ENCODE assay signal across 1 cellular context in the genomic region with DNA sequence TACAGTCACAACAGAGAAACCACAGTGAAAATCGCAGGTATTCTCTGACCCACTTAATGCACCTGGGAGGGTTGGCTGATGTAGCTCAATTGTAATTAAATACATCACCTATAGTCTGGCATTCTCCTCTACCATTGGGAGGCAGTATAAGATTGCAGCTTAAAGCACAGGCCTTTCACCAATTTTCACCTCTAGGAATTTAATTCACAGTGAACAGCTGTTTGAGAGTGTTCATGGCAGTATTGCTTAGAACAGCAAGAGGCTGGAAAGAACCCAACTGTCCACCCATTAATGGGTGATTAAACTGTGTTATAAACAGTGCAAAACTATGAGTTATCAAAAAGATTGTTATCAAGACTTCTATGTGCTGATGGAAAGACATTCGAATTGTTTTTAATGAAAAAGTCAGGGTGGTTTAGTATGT.
TF ChIP-seq lines count a peak whose summit lies in the region.

No MANE protein-coding gene starts in this region.

TF ChIP-seq in H1, 55 proteins besides CTCF, POLR2A, EP300 and RAD21:
- 0 out of 4 replicates have a peak, but pooled peaks of 1 of the 2 experiments have one; percentile 51 for TF ChIP-seq SIN3A (conservative IDR thresholded peaks at IDR 0.05 in 1 of 2, IDR thresholded peaks at IDR 0.05 in 1 of 2; ENCODE audit: low read depth in 1 of 2, low read length in 2 of 2)
- TF ChIP-seq SIX5 (IDR thresholded peaks at IDR 0.05; ENCODE audit: low read depth, low read length), result no peak
- TF ChIP-seq JUND (IDR thresholded peaks at IDR 0.05; ENCODE audit: low read length), result 0 out of 2 replicates have a peak, but pooled peaks have one; percentile 17
- TF ChIP-seq CTBP2 (IDR thresholded peaks at IDR 0.05; ENCODE audit: borderline replicate concordance, insufficient read depth, insufficient read length, low read length), result no peak
